ENCODE assay signal across 8 cellular contexts in genomic region chr1:120179420-120180348, GRCh38.
A peak's percentile ranks its signal among the peaks of the same experiment; 100 is the strongest.
DNase-seq lines count a peak whose midpoint lies in the region; ATAC-seq and TF ChIP-seq lines count a peak whose summit lies in the region.

No MANE protein-coding gene starts in this region.

- H3K36me3 ChIP-seq in HUES48 (ENCODE audit: control insufficient read depth, insufficient read depth, low read length), result no peaks in the 10 kb centered on the region
- no peaks in the 10 kb centered on the region for H3K36me3 ChIP-seq in iPS-20b (ENCODE audit: insufficient read depth, low read depth, low read length)

- no peaks in the 10 kb centered on the region for H3K27me3 ChIP-seq in HUES48 (ENCODE audit: control insufficient read depth, insufficient read depth, low read length)
- H3K27me3 ChIP-seq in iPS-20b (ENCODE audit: insufficient read depth, low read length), result no peaks in the 10 kb centered on the region

- H3K9me3 ChIP-seq in HUES48 (ENCODE audit: control insufficient read depth, insufficient read depth, low read length) (no peaks in the 10 kb centered on the region), iPS-20b (ENCODE audit: insufficient read depth, low read depth, low read length) (no peaks in the 10 kb centered on the region)

- in situ Hi-C loops in ACHN (cut with HindIII; ENCODE audit: low pct_ligation_motif_present, low pct_unique_long_range_greater_than_20kb, low sequenced_read_pairs), result no loop called here
- in situ Hi-C loops in astrocyte of the cerebellum (cut with HindIII; ENCODE audit: low sequenced_read_pairs), result no loop called here

- no peak for ATAC-seq in HG02588 (IDR thresholded peaks at IDR 0.05; ENCODE audit: unreplicated experiment)

- TF ChIP-seq CTCF in astrocyte of the cerebellum (IDR thresholded peaks at IDR 0.05; ENCODE audit: low read depth, low read length, missing control alignments), result no peak

- DNase-seq in ACHN (peak; percentile 66), astrocyte of the cerebellum (ENCODE audit: low read depth) (peak; percentile 81), stromal cell of bone marrow (ENCODE audit: low read depth) (peak; percentile 70), NCI-H526 (lab: John Stamatoyannopoulos, UW) (no peak)
- no peak for DNase-seq in activated CD4-positive, alpha-beta T cell treated with anti-CD3 and anti-CD28 coated beads, Interleukin-2, amount 50 U/mL, for 1 hour

- H3K4me3 ChIP-seq in HUES48 (ENCODE audit: low read depth, low read length) (peak overlapping the region; percentile 16; the same call in 1 of the 2 replicates), astrocyte of the cerebellum (ENCODE audit: low read depth, low read length) (no peak overlapping the region), iPS-20b (ENCODE audit: low read length) (peak overlapping the region; percentile 59)

- H3K27ac ChIP-seq in HUES48 (ENCODE audit: low read depth, low read length), result peak overlapping the region; percentile 84
- peak overlapping the region; percentile 40 for H3K27ac ChIP-seq in iPS-20b (ENCODE audit: low read length)

- H3K4me1 ChIP-seq in HUES48 (ENCODE audit: control insufficient read depth, insufficient read depth, low read length) (peaks cover 15% of the 10 kb centered on the region), iPS-20b (ENCODE audit: insufficient read depth, low read length) (peaks cover 12% of the 10 kb centered on the region)

- H3K9ac ChIP-seq in HUES48 (ENCODE audit: low read depth, low read length), result no peak overlapping the region; the same call in 1 of the 2 replicates
- peak overlapping the region; percentile 63 for H3K9ac ChIP-seq in iPS-20b (ENCODE audit: low read depth, low read length)

Comparison
In these comparisons a context has a peak if more than half of its experiments do, and no peak if none do; other contexts are left out.
1. DNase-seq: peak in ACHN (single experiment), astrocyte of the cerebellum (single experiment) and stromal cell of bone marrow (single experiment); none in NCI-H526 (0 of 2) and activated CD4-positive, alpha-beta T cell treated with anti-CD3 and anti-CD28 coated beads, Interleukin-2, amount 50 U/mL, for 1 hour (single experiment).